ENCODE assay signal across 25 cellular contexts in genomic region chr1:170238704-170239391, GRCh38.
"Had no signal": no experiment of that assay in that cellular context is flagged by ENCODE, and none has a peak within 500 bp of the region (broad histone marks: within the 10 kb centered on the region; RNA-seq: fewer than 3 reads in every experiment).

No MANE protein-coding gene starts in this region.

- H3K9me3 Mint-ChIP-seq: activated T-cell treated with anti-CD3 and anti-CD28 coated beads, Interleukin-2, amount 50 U/mL, for 24 hours; activated T-helper 2 cell treated with anti-CD3 and anti-CD28 coated beads, Interferon-gamma antibody, Interleukin-2, Interleukin-4, amounts not matched to agents 10 μg/mL and 5 μg/mL and 100 μg/mL, durations not matched to agents 14 hours and 24 hours and 36 hours; central memory CD8-positive, alpha-beta T cell; effector memory CD8-positive, alpha-beta T cell; stimulated activated naive B cell treated with anti-CD40 and anti-IgM and Interleukin-4, amounts not matched to agents 10 μg/mL and 1 μg/mL and 100 μg/mL, for 72 hours; T-helper 2 cell treated with Interferon-gamma antibody and Interleukin-4, amounts not matched to agents 5 μg/mL and 100 μg/mL, for 36 hours had no signal

- H3K4me3 ChIP-seq: colonic mucosa, dorsolateral prefrontal cortex, esophagus muscularis mucosa, sigmoid colon, thoracic aorta, upper lobe of right lung had no signal

- DNase-seq: activated CD4-positive, alpha-beta T cell treated with anti-CD3 and anti-CD28 coated beads for 1 hour; activated CD4-positive, alpha-beta T cell treated with anti-CD3 and anti-CD28 coated beads, Interleukin-2, amount 50 U/mL, for 1 hour; activated naive CD4-positive, alpha-beta T cell; activated T-cell treated with anti-CD3 and anti-CD28 coated beads, Interleukin-2, amount 50 U/mL, for 24 hours; colonic mucosa; dorsolateral prefrontal cortex; effector memory CD8-positive, alpha-beta T cell; hypothalamus; occipital lobe; posterior cingulate gyrus; sigmoid colon; stimulated activated CD4-positive, alpha-beta T cell treated with anti-CD3 and anti-CD28 coated beads, Interleukin-2, amount 100 ng/mL, for 48 hours; stimulated activated CD8-positive, alpha-beta memory T cell treated with anti-CD3 and anti-CD28 coated beads, Interleukin-4, amount 100 ng/mL, for 48 hours; stimulated activated naive B cell treated with anti-CD40 and anti-IgM and Interleukin-4, amounts not matched to agents 10 μg/mL and 1 μg/mL and 100 μg/mL, for 72 hours; SW 1271; upper lobe of right lung had no signal

- H3K4me1 Mint-ChIP-seq: central memory CD8-positive, alpha-beta T cell; stimulated activated naive B cell treated with anti-CD40 and anti-IgM and Interleukin-4, amounts not matched to agents 10 μg/mL and 1 μg/mL and 100 μg/mL, for 72 hours had no signal

- H3K36me3 Mint-ChIP-seq: activated naive CD8-positive, alpha-beta T cell; stimulated activated naive B cell treated with anti-CD40 and anti-IgM and Interleukin-4, amounts not matched to agents 10 μg/mL and 1 μg/mL and 100 μg/mL, for 72 hours had no signal

- H3K4me3 Mint-ChIP-seq: activated naive CD8-positive, alpha-beta T cell; activated T-cell treated with anti-CD3 and anti-CD28 coated beads, Interleukin-2, amount 50 U/mL, for 24 hours; central memory CD8-positive, alpha-beta T cell; effector memory CD8-positive, alpha-beta T cell; stimulated activated naive B cell treated with anti-CD40 and anti-IgM and Interleukin-4, amounts not matched to agents 10 μg/mL and 1 μg/mL and 100 μg/mL, for 72 hours; T-helper 2 cell treated with Interferon-gamma antibody and Interleukin-4, amounts not matched to agents 5 μg/mL and 100 μg/mL, for 36 hours had no signal

- H3K27ac Mint-ChIP-seq: activated naive CD8-positive, alpha-beta T cell; activated T-cell treated with anti-CD3 and anti-CD28 coated beads, Interleukin-2, amount 50 U/mL, for 24 hours; activated T-helper 2 cell treated with anti-CD3 and anti-CD28 coated beads, Interferon-gamma antibody, Interleukin-2, Interleukin-4, amounts not matched to agents 10 μg/mL and 5 μg/mL and 100 μg/mL, durations not matched to agents 14 hours and 24 hours and 36 hours; effector memory CD8-positive, alpha-beta T cell; stimulated activated naive B cell treated with anti-CD40 and anti-IgM and Interleukin-4, amounts not matched to agents 10 μg/mL and 1 μg/mL and 100 μg/mL, for 72 hours; T-helper 2 cell treated with Interferon-gamma antibody and Interleukin-4, amounts not matched to agents 5 μg/mL and 100 μg/mL, for 36 hours had no signal

- H3K4me1 ChIP-seq: colonic mucosa, esophagus muscularis mucosa, sigmoid colon, upper lobe of right lung had no signal

- H3K27ac ChIP-seq: colonic mucosa, dorsolateral prefrontal cortex, thoracic aorta, upper lobe of right lung had no signal

- FAIRE-seq: astrocyte, frontal cortex, islet of Langerhans had no signal

- H3K9me3 ChIP-seq: colonic mucosa, esophagus muscularis mucosa, sigmoid colon, thoracic aorta, upper lobe of right lung had no signal

- H3K36me3 ChIP-seq: colonic mucosa, esophagus muscularis mucosa, sigmoid colon, thoracic aorta, upper lobe of right lung had no signal

- H3K27me3 ChIP-seq: colonic mucosa, dorsolateral prefrontal cortex, esophagus muscularis mucosa, sigmoid colon, upper lobe of right lung had no signal

- H3K27me3 Mint-ChIP-seq: stimulated activated naive B cell treated with anti-CD40 and anti-IgM and Interleukin-4, amounts not matched to agents 10 μg/mL and 1 μg/mL and 100 μg/mL, for 72 hours had no signal
